In the genomic region with DNA sequence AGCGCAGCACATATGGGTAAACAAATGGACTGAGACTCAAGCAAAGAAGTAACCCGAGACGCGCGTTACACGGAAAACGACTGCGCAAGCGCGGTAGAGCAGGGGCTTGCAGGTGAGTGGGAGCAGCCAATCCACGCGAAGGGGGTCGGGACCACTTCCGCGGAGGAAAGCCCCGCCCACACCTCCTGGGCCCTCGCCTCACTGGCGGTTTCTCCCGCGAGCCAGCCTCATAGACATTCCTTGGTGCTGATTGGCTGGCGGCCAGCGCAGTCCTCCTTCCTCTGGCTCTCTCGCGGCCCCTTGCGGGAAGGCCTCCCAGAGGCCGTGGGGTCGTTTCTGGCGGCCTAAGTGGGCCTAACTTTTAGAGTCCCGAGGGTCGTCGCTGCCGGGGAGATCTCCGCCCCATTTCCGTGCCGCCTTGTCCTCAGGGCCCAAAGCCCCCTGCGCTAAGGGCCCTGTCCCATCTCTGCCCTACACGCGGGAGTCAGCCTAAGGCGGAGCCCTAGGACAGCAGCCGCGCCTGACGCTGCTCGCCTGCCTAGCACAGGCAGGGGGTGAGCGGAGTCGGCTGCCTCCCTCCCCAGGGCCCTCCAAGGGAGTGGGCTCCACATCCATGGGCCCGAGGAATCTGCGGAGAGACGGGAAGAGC, we compare ENCODE assay signal across 9 cellular contexts. TPM values are rescaled to one million over a fixed set of nuclear protein-coding genes. Genes with fewer than 3 reads are reported as not detected.
DNase-seq lines count a peak whose midpoint lies in the region; ATAC-seq and TF ChIP-seq lines count a peak whose summit lies in the region.
"Had no signal": no experiment of that assay in that cellular context is flagged by ENCODE, and none has a peak within 500 bp of the region (broad histone marks: within the 10 kb centered on the region; RNA-seq: fewer than 3 reads in every experiment).

No MANE protein-coding gene starts in this region.

- CTCF ChIA-PET in CD4-positive, alpha-beta T cell (lab: Charles Lee) = interaction anchor here (1.1 to 1.7 kb wide), 3 partner anchors 14 to 327 kb away, joined by 3 to 5 read pairs (median 4); no protein-coding TSS in a partner anchor
- CTCF ChIA-PET in PC-9 (lab: Charles Lee) = interaction anchor here (0.5 kb wide), 2 partner anchors 12 to 19 kb away, joined by 7 to 12 read pairs; no protein-coding TSS in a partner anchor

- peaks cover 20% of the 10 kb centered on the region; the same call in 1 of the 2 replicates for H3F3A ChIP-seq in PC-9 (ENCODE audit: insufficient read depth, low read depth)

- H3K36me3 Mint-ChIP-seq in CD4-positive, alpha-beta T cell (ENCODE audit: low read depth) = peaks cover 9% of the 10 kb centered on the region
- no peaks in the 10 kb centered on the region for H3K36me3 Mint-ChIP-seq in neural crest cell (ENCODE audit: low read depth)

- H3K36me3 ChIP-seq in PC-9 (ENCODE audit: low read depth) = no peaks in the 10 kb centered on the region

- H3K4me1 Mint-ChIP-seq in CD4-positive, alpha-beta T cell (ENCODE audit: low read depth) = peaks cover 32% of the 10 kb centered on the region
- peaks cover 9% of the 10 kb centered on the region for H3K4me1 Mint-ChIP-seq in neural crest cell
- peaks cover 33% of the 10 kb centered on the region for H3K4me1 Mint-ChIP-seq in stimulated activated naive CD8-positive, alpha-beta T cell treated with anti-CD3 and anti-CD28 coated beads, Interleukin-15, amount 100 ng/mL, for 72 hours

- POLR2A ChIA-PET in CD4-positive, alpha-beta T cell (lab: Charles Lee) = interaction anchor here (0.8 to 1.5 kb wide), 13 partner anchors 11 to 223 kb away, joined by 3 to 9 read pairs (median 4); partner anchors contain the start of gene ZNF487
- POLR2A ChIA-PET in PC-9 (lab: Charles Lee; ENCODE audit: unreplicated experiment) = no interaction called here

- H3K27ac ChIP-seq in CD4-positive, alpha-beta T cell (ENCODE audit: low read depth, low read length) = peak overlapping the region; percentile 88
- H3K27ac ChIP-seq in PC-9 = peak overlapping the region; percentile 44
- peak overlapping the region; percentile 66 for H3K27ac ChIP-seq in foreskin keratinocyte
- H3K27ac ChIP-seq: SK-N-MC had no signal

- BruUV-seq in PC-9 (replicated peaks; lab: Mats Ljungman, UMichigan) = no TSS peak

- intact Hi-C loops in CD4-positive, alpha-beta T cell (cut with DNase I, micrococcal nuclease) = loop anchor here (2.0 to 10.0 kb wide), 4 partner anchors 35 to 578 kb away; partner anchors contain the start of genes BMS1 (in 1 of the 2) and CSGALNACT2 (in 1 of the 2)
- intact Hi-C loops in PC-9 (cut with micrococcal nuclease; ENCODE audit: unreplicated experiment) = no loop called here

- no peaks in the 10 kb centered on the region for H3K9me2 ChIP-seq in PC-9 (ENCODE audit: insufficient read depth)

- H3K4me3 Mint-ChIP-seq in CD4-positive, alpha-beta T cell = peak overlapping the region; percentile 97
- peak overlapping the region; percentile 89 for H3K4me3 Mint-ChIP-seq in neural crest cell
- peak overlapping the region; percentile 85 to 96 for H3K4me3 Mint-ChIP-seq in stimulated activated naive CD8-positive, alpha-beta T cell treated with anti-CD3 and anti-CD28 coated beads, Interleukin-15, amount 100 ng/mL, for 72 hours

- H3K79me2 ChIP-seq in PC-9 (ENCODE audit: low read depth) = 0 out of 2 replicates have a peak, but pooled peaks cover 3% of the 10 kb centered on the region

- TF ChIP-seq CTCF in CD4-positive, alpha-beta T cell (IDR thresholded peaks at IDR 0.05) = peak; percentile 64
- TF ChIP-seq CTCF in PC-9 (conservative IDR thresholded peaks at IDR 0.05) = peak; percentile 60; the same call in 1 of the 2 replicates
- TF ChIP-seq CTCF in foreskin keratinocyte (conservative IDR thresholded peaks at IDR 0.05) = peak; percentile 75
- TF ChIP-seq CTCF in neural crest cell (conservative IDR thresholded peaks at IDR 0.05) = no peak

- no peaks in the 10 kb centered on the region for H3K27me3 ChIP-seq in CD4-positive, alpha-beta T cell (ENCODE audit: control insufficient read depth, insufficient read depth, low read length)
- H3K27me3 ChIP-seq in PC-9 (ENCODE audit: insufficient read depth, low read depth) (no peaks in the 10 kb centered on the region), foreskin keratinocyte (no peaks in the 10 kb centered on the region)

- no peaks in the 10 kb centered on the region for H3K9me3 ChIP-seq in CD4-positive, alpha-beta T cell (ENCODE audit: control insufficient read depth, low read length)
- H3K9me3 ChIP-seq in PC-9 (ENCODE audit: insufficient read depth, low read depth) = no peaks in the 10 kb centered on the region

- peak overlapping the region; percentile 70 for H3K4me3 ChIP-seq in PC-9
- H3K4me3 ChIP-seq: SK-N-MC had no signal

- no peaks in the 10 kb centered on the region for H4K20me1 ChIP-seq in PC-9 (ENCODE audit: insufficient read depth)

- DNase-seq in CD4-positive, alpha-beta T cell = peak; percentile 93 to 99 (median 97)
- DNase-seq in HPDE6-E6E7 (ENCODE audit: extremely low spot score) = peak; percentile 96
- peak; percentile 95 to 100 for DNase-seq in PC-9
- peak; percentile 89 for DNase-seq in activated gamma-delta T cell treated with anti-CD3 and anti-CD28 coated beads, Interleukin-2, amount 50 U/mL, for 16 hours (ENCODE audit: low read depth)
- DNase-seq in foreskin keratinocyte = peak; percentile 84 to 93
- peak; percentile 70 for DNase-seq in neural crest cell (ENCODE audit: low read depth, low spot score)
- DNase-seq in stimulated activated naive CD8-positive, alpha-beta T cell treated with anti-CD3 and anti-CD28 coated beads, Interleukin-15, amount 100 ng/mL, for 72 hours = peak; percentile 95 to 98

- peak overlapping the region; percentile 90 for H3K4me2 ChIP-seq in PC-9

- H3K27ac Mint-ChIP-seq in CD4-positive, alpha-beta T cell = peak overlapping the region; percentile 97
- H3K27ac Mint-ChIP-seq in neural crest cell (ENCODE audit: unreplicated experiment) = no peak overlapping the region
- peak overlapping the region; percentile 98 to 99 for H3K27ac Mint-ChIP-seq in stimulated activated naive CD8-positive, alpha-beta T cell treated with anti-CD3 and anti-CD28 coated beads, Interleukin-15, amount 100 ng/mL, for 72 hours

- H3K4me1 ChIP-seq in PC-9 (replicated peaks; ENCODE audit: insufficient read depth) (peaks cover 10% of the 10 kb centered on the region; the same call in 1 of the 2 replicates), foreskin keratinocyte (no peaks in the 10 kb centered on the region)

- no peaks in the 10 kb centered on the region for H3K27me3 Mint-ChIP-seq in CD4-positive, alpha-beta T cell
- no peaks in the 10 kb centered on the region for H3K27me3 Mint-ChIP-seq in neural crest cell (ENCODE audit: low read depth)
- H3K27me3 Mint-ChIP-seq in stimulated activated naive CD8-positive, alpha-beta T cell treated with anti-CD3 and anti-CD28 coated beads, Interleukin-15, amount 100 ng/mL, for 72 hours = no peaks in the 10 kb centered on the region

- H2AFZ ChIP-seq in PC-9 = peak overlapping the region; percentile 94

- H3K9me3 Mint-ChIP-seq in CD4-positive, alpha-beta T cell = no peaks in the 10 kb centered on the region
- H3K9me3 Mint-ChIP-seq in neural crest cell = no peaks in the 10 kb centered on the region
- H3K9me3 Mint-ChIP-seq in stimulated activated naive CD8-positive, alpha-beta T cell treated with anti-CD3 and anti-CD28 coated beads, Interleukin-15, amount 100 ng/mL, for 72 hours = no peaks in the 10 kb centered on the region

- peak; percentile 98 for ATAC-seq in CD4-positive, alpha-beta T cell (ENCODE audit: poor library complexity)
- ATAC-seq in GM19455 (IDR thresholded peaks at IDR 0.05; ENCODE audit: unreplicated experiment) = peak; percentile 99
- ATAC-seq in foreskin keratinocyte = peak; percentile 97
- peak; percentile 94 for ATAC-seq in stimulated activated naive CD8-positive, alpha-beta T cell treated with anti-CD3 and anti-CD28 coated beads, Interleukin-15, amount 100 ng/mL, for 72 hours

RNA-seq across cellular contexts. Expression of gene FXYD4, which starts 9.1 kb away (rescaled TPM):
- not detected for total RNA-seq in CD4-positive, alpha-beta T cell
- total RNA-seq in PC-9 (2021) (not detected in 2 replicates), foreskin keratinocyte (not detected in 2 replicates), neural crest cell (not detected in 2 replicates)
- not detected in 2 replicates for polyA plus RNA-seq in foreskin keratinocyte

RNA-seq across cellular contexts. Expression of gene HNRNPF, which starts 46.7 kb away (rescaled TPM):
- 10 to 100 TPM; 86.5 to 87.9 TPM for total RNA-seq in CD4-positive, alpha-beta T cell
- total RNA-seq in PC-9 (2021) (267 and 337 TPM in 2 replicates), foreskin keratinocyte (267 and 292 TPM in 2 replicates), neural crest cell (284 and 292 TPM in 2 replicates)
- polyA plus RNA-seq in foreskin keratinocyte = 155 and 182 TPM in 2 replicates

Comparison
In these comparisons a context has a peak if more than half of its experiments do, and no peak if none do; other contexts are left out.
1. Peak in every context shown above with its lines: DNase-seq, ATAC-seq, H3K4me3 ChIP-seq and H3K27ac ChIP-seq.